ENCODE assay signal across 4 cellular contexts in the genomic region with DNA sequence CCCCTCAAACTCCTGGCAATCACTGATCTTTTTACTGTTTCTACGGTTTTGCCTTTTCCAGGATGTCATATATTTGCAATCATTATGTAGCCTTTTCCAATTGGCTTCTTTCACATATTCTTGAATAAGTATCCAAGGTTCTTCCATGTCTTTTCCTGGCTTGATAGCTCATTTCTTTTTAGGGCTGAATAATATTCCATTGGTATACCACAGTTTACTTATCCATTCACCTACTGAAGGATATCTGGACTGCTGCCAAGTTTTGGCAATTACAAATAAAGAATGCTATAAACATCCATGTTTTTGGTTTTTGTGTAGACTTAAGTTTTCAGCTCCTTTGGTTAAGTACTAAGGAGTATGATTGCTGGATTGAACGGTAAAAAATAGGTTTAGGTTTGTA.
TF ChIP-seq lines count a peak whose summit lies in the region.

No MANE protein-coding gene starts in this region.

TF ChIP-seq in SK-N-SH, 30 proteins besides CTCF, POLR2A, EP300 and RAD21:
- TF ChIP-seq POLR2AphosphoS5 (IDR thresholded peaks at IDR 0.05; ENCODE audit: low read depth, low read length) (no peak), NFIC (IDR thresholded peaks at IDR 0.05; ENCODE audit: borderline replicate concordance) (peak; percentile 29), GATA2 (CRISPR knock-in tag; IDR thresholded peaks at IDR 0.05) (no peak), MEF2A (IDR thresholded peaks at IDR 0.05; ENCODE audit: borderline replicate concordance, low read depth) (no peak), YY1 (IDR thresholded peaks at IDR 0.05; ENCODE audit: low read depth) (no peak)
- TF ChIP-seq, protein P1, sequence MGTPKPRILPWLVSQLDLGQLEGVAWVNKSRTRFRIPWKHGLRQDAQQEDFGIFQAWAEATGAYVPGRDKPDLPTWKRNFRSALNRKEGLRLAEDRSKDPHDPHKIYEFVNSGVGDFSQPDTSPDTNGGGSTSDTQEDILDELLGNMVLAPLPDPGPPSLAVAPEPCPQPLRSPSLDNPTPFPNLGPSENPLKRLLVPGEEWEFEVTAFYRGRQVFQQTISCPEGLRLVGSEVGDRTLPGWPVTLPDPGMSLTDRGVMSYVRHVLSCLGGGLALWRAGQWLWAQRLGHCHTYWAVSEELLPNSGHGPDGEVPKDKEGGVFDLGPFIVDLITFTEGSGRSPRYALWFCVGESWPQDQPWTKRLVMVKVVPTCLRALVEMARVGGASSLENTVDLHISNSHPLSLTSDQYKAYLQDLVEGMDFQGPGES (IDR thresholded peaks at IDR 0.05; ENCODE audit: low read depth, low read length), result no peak

TF ChIP-seq in SK-N-SH treated with all-trans-retinoic acid at 6 μM for 48 hours, 23 proteins besides CTCF, POLR2A, EP300 and RAD21:
- TF ChIP-seq RARB (CRISPR knock-in tag; IDR thresholded peaks at IDR 0.05) (no peak), OSR1 (CRISPR knock-in tag; IDR thresholded peaks at IDR 0.05) (no peak), ZC3H10 (CRISPR knock-in tag; IDR thresholded peaks at IDR 0.05) (no peak), CSRNP3 (CRISPR knock-in tag; IDR thresholded peaks at IDR 0.05) (no peak), ZFP30 (CRISPR knock-in tag; IDR thresholded peaks at IDR 0.05) (no peak), ZFP3 (CRISPR knock-in tag; IDR thresholded peaks at IDR 0.05) (no peak)

TF ChIP-seq in Ishikawa, 13 proteins besides CTCF, POLR2A, EP300 and RAD21:
- peak; percentile 47 for TF ChIP-seq NFIC (IDR thresholded peaks at IDR 0.05)
- no peak for TF ChIP-seq TCF12 (IDR thresholded peaks at IDR 0.05; ENCODE audit: low read depth)

TF ChIP-seq in K562, 482 proteins besides CTCF, POLR2A, EP300 and RAD21:
- no peak for TF ChIP-seq ZNF324 (CRISPR knock-in tag; IDR thresholded peaks at IDR 0.05)
- TF ChIP-seq ZBTB17 (CRISPR knock-in tag; IDR thresholded peaks at IDR 0.05), result no peak
- no peak for TF ChIP-seq XRCC3 (IDR thresholded peaks at IDR 0.05)
- no peak for TF ChIP-seq DPF2 (IDR thresholded peaks at IDR 0.05)
- TF ChIP-seq SMARCA5 (IDR thresholded peaks at IDR 0.05), result no peak
- no peak for TF ChIP-seq PML (IDR thresholded peaks at IDR 0.05; ENCODE audit: low read length)
- TF ChIP-seq NFIC (IDR thresholded peaks at IDR 0.05), result peak; percentile 96
- no peak for TF ChIP-seq ATF7 (IDR thresholded peaks at IDR 0.05)
- no peak for TF ChIP-seq BHLHE40 (IDR thresholded peaks at IDR 0.05; ENCODE audit: low read length)
- no peak for TF ChIP-seq TEAD1 (CRISPR knock-in tag; IDR thresholded peaks at IDR 0.05)
- TF ChIP-seq NFIX (CRISPR knock-in tag; IDR thresholded peaks at IDR 0.05; ENCODE audit: low read depth), result peak; percentile 63
- no peak for TF ChIP-seq PYGO2 (tag; IDR thresholded peaks at IDR 0.05)
- TF ChIP-seq RBBP5 (IDR thresholded peaks at IDR 0.05; ENCODE audit: borderline replicate concordance, insufficient read depth, low read length, poor library complexity, severe bottlenecking), result no peak
- TF ChIP-seq AFF1 (IDR thresholded peaks at IDR 0.05; ENCODE audit: low read depth in 1 of 2, partially characterized antibody in 2 of 2), result no peak
